ENCODE assay signal across 8 cellular contexts in the genomic region with DNA sequence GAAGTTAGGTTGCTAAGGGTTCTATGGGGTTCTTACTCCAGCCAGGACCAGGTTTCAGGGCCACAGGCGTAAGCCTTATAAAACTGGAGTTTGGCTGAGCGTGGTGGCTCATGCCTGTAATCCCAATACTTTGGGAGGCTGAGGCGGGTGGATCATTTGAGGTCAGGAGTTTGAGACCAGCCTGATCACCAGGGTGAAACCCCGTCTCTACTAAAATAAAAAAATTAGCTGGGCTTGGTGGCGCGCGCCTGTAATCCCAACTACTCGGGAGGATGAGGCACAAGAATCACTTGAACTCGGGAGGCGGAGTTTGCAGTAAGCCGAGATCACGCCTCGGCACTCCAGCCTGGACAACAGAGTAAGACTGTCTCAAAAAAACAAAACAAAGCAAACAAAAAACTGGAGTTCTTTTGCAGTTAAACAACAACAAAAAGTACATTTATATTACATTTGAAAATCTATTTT. TPM values are rescaled to one million over a fixed set of nuclear protein-coding genes. Genes with fewer than 3 reads are reported as not detected.
DNase-seq lines count a peak whose midpoint lies in the region; ATAC-seq lines count a peak whose summit lies in the region.

No MANE protein-coding gene starts in this region.

- H3K36me3 ChIP-seq in stomach smooth muscle (ENCODE audit: control insufficient read depth in 2 of 2, insufficient read depth in 2 of 2, low read length in 2 of 2) = peaks cover 0 to under 1% of the 10 kb centered on the region in 2 donors

- no peaks in the 10 kb centered on the region for H3K27me3 ChIP-seq in stomach smooth muscle (ENCODE audit: control insufficient read depth in 1 of 2, insufficient read depth in 2 of 2, low read length in 2 of 2)

- H3K4me3 Mint-ChIP-seq in T-helper 1 cell treated with Interleukin-12 subunit alpha and Interleukin-12 subunit beta and Interleukin-4 antibody, amounts not matched to agents 30 μg/mL and 1 μg/mL, for 36 hours = peak overlapping the region; percentile 93
- peak overlapping the region; percentile 95 to 97 (median 95) for H3K4me3 Mint-ChIP-seq in immature natural killer cell

- H3K27ac Mint-ChIP-seq in T-helper 1 cell treated with Interleukin-12 subunit alpha and Interleukin-12 subunit beta and Interleukin-4 antibody, amounts not matched to agents 30 μg/mL and 1 μg/mL, for 36 hours = peak overlapping the region; percentile 96
- H3K27ac Mint-ChIP-seq in activated naive CD4-positive, alpha-beta T cell treated with anti-CD3 and anti-CD28 coated beads, Interleukin-2, amount 50 U/mL, for 72 hours = peak overlapping the region; percentile 96 to 98
- peak overlapping the region; percentile 91 to 97 (median 96) for H3K27ac Mint-ChIP-seq in immature natural killer cell

- no peaks in the 10 kb centered on the region for H3K36me3 Mint-ChIP-seq in T-helper 1 cell treated with Interleukin-12 subunit alpha and Interleukin-12 subunit beta and Interleukin-4 antibody, amounts not matched to agents 30 μg/mL and 1 μg/mL, for 36 hours (ENCODE audit: low read depth)
- peaks cover 0 to 5% of the 10 kb centered on the region in 2 donors for H3K36me3 Mint-ChIP-seq in activated naive CD4-positive, alpha-beta T cell treated with anti-CD3 and anti-CD28 coated beads, Interleukin-2, amount 50 U/mL, for 72 hours
- no peaks in the 10 kb centered on the region for H3K36me3 Mint-ChIP-seq in immature natural killer cell

- H3K4me3 ChIP-seq in stomach smooth muscle (ENCODE audit: low read length in 2 of 2) = peak overlapping the region; percentile 94 to 98

- no peak overlapping the region for H3K9ac ChIP-seq in stomach smooth muscle (ENCODE audit: low read length in 2 of 2)

- H3K4me1 ChIP-seq in stomach smooth muscle (ENCODE audit: control insufficient read depth, insufficient read depth, low read length) = peaks cover 13% of the 10 kb centered on the region

- H3K27ac ChIP-seq in stomach smooth muscle (ENCODE audit: low read length) = peak overlapping the region; percentile 67

- H3K9me3 Mint-ChIP-seq in T-helper 1 cell treated with Interleukin-12 subunit alpha and Interleukin-12 subunit beta and Interleukin-4 antibody, amounts not matched to agents 30 μg/mL and 1 μg/mL, for 36 hours = no peaks in the 10 kb centered on the region
- no peaks in the 10 kb centered on the region for H3K9me3 Mint-ChIP-seq in activated naive CD4-positive, alpha-beta T cell treated with anti-CD3 and anti-CD28 coated beads, Interleukin-2, amount 50 U/mL, for 72 hours
- no peaks in the 10 kb centered on the region for H3K9me3 Mint-ChIP-seq in immature natural killer cell

- DNase-seq in T-helper 1 cell = no peak
- DNase-seq in activated naive CD4-positive, alpha-beta T cell treated with anti-CD3 and anti-CD28 coated beads, Interleukin-2, amount 50 U/mL, for 72 hours (ENCODE audit: low spot score in 2 of 2) = no peak
- no peak for DNase-seq in immature natural killer cell
- no peak for DNase-seq in anterior cingulate cortex (lab: John Stamatoyannopoulos, UW)
- DNase-seq in Kasumi-1 (lab: John Stamatoyannopoulos, UW) = no peak

- H3K27me3 Mint-ChIP-seq in T-helper 1 cell treated with Interleukin-12 subunit alpha and Interleukin-12 subunit beta and Interleukin-4 antibody, amounts not matched to agents 30 μg/mL and 1 μg/mL, for 36 hours (ENCODE audit: low read depth) = no peaks in the 10 kb centered on the region
- peaks cover 3 to 10% (median 5%) of the 10 kb centered on the region in 3 donors for H3K27me3 Mint-ChIP-seq in immature natural killer cell (ENCODE audit: low read depth in 3 of 3)

- no peak for ATAC-seq in activated naive CD4-positive, alpha-beta T cell treated with anti-CD3 and anti-CD28 coated beads, Interleukin-2, amount 50 U/mL, for 72 hours
- ATAC-seq in HG02798 (IDR thresholded peaks at IDR 0.05; ENCODE audit: poor library complexity, unreplicated experiment) = no peak

- peaks cover 8% of the 10 kb centered on the region for H3K4me1 Mint-ChIP-seq in T-helper 1 cell treated with Interleukin-12 subunit alpha and Interleukin-12 subunit beta and Interleukin-4 antibody, amounts not matched to agents 30 μg/mL and 1 μg/mL, for 36 hours (ENCODE audit: low read depth)
- H3K4me1 Mint-ChIP-seq in immature natural killer cell = peaks cover 18% of the 10 kb centered on the region in 2 donors

- no peaks in the 10 kb centered on the region for H3K9me3 ChIP-seq in stomach smooth muscle (ENCODE audit: control insufficient read depth in 2 of 2, low read length in 2 of 2)

RNA-seq across cellular contexts. Expression of a gene that starts 0.3 kb away (rescaled TPM):
- total RNA-seq in activated naive CD4-positive, alpha-beta T cell treated with anti-CD3 and anti-CD28 coated beads, Interleukin-2, amount 50 U/mL, for 72 hours = 10 to 100 TPM; 41.4 to 43.1 TPM
- polyA plus RNA-seq in immature natural killer cell = 1 to 10 TPM; 4.6 to 8.5 (median 7.0) TPM

RNA-seq across cellular contexts. Expression of a gene that starts 24.5 kb away (rescaled TPM):
- total RNA-seq in activated naive CD4-positive, alpha-beta T cell treated with anti-CD3 and anti-CD28 coated beads, Interleukin-2, amount 50 U/mL, for 72 hours = 1,000 to 10,000 TPM in 1 of 2 donors, 100 to 1,000 TPM in 1; 610 to 1,410 TPM
- 100 to 1,000 TPM; 315 to 415 (median 316) TPM for polyA plus RNA-seq in immature natural killer cell

RNA-seq across cellular contexts. Expression of a gene that starts 44.3 kb away (rescaled TPM):
- 10 to 100 TPM; 41.3 to 58.0 TPM for total RNA-seq in activated naive CD4-positive, alpha-beta T cell treated with anti-CD3 and anti-CD28 coated beads, Interleukin-2, amount 50 U/mL, for 72 hours
- 10 to 100 TPM; 60.3 to 96.0 (median 66.8) TPM for polyA plus RNA-seq in immature natural killer cell

RNA-seq across cellular contexts. Expression of a gene that starts 44.5 kb away (rescaled TPM):
- total RNA-seq in activated naive CD4-positive, alpha-beta T cell treated with anti-CD3 and anti-CD28 coated beads, Interleukin-2, amount 50 U/mL, for 72 hours = 10 to 100 TPM; 25.4 to 45.0 TPM
- polyA plus RNA-seq in immature natural killer cell = 10 to 100 TPM; 19.9 to 38.5 (median 27.1) TPM
